In the genomic region with DNA sequence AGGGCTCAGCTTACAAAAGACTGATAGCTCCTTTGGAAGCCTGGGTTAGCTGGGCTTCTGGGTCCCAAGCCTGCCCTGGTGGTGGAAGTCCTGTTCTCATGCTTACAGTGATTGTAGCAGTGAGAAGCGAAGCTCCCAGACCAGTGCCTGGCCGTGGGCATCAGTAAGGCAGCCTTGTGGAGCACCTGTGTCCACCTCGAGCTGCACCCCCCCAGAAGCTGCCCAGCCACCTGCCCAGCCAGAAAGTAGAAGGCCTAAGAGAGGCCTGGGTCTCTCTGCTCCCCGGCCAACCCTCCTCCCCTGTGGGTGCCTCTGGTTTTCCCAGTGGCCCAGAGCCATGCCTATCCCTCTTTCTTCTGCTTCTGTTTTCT, we compare ENCODE assay signal across 1 cellular context.
TF ChIP-seq lines count a peak whose summit lies in the region.

No MANE protein-coding gene starts in this region.

TF ChIP-seq in HepG2, 621 proteins besides CTCF, POLR2A, EP300 and RAD21:
- TF ChIP-seq SUZ12 (IDR thresholded peaks at IDR 0.05; ENCODE audit: low read depth, low read length) (no peak), RFXANK (CRISPR knock-in tag; IDR thresholded peaks at IDR 0.05) (no peak), SIN3A (IDR thresholded peaks at IDR 0.05; ENCODE audit: borderline replicate concordance, low read depth, low read length) (no peak)
TF ChIP-seq in HepG2: peak in this region for 0.
